Comparison of ENCODE assay signal across 1 cellular context in genomic region chr20:3798908-3799248, GRCh38.
TF ChIP-seq lines count a peak whose summit lies in the region.

No MANE protein-coding gene starts in this region.

TF ChIP-seq in liver, 16 proteins besides CTCF, POLR2A, EP300 and RAD21 (continued from another document):
- TF ChIP-seq TAF1 (conservative IDR thresholded peaks at IDR 0.05): no peak
- TF ChIP-seq HNF4G (IDR thresholded peaks at IDR 0.05): no peak
- TF ChIP-seq GABPA (IDR thresholded peaks at IDR 0.05 in 1 of 2, conservative IDR thresholded peaks at IDR 0.05 in 1 of 2): no peak
- TF ChIP-seq ZBTB33 (IDR thresholded peaks at IDR 0.05): no peak
- TF ChIP-seq EGR1 (IDR thresholded peaks at IDR 0.05; ENCODE audit: low read depth in 2 of 2): no peak
- TF ChIP-seq SP1 (IDR thresholded peaks at IDR 0.05): no peak
- no peak for TF ChIP-seq RXRA (IDR thresholded peaks at IDR 0.05)
- no peak for TF ChIP-seq YY1 (IDR thresholded peaks at IDR 0.05)
- TF ChIP-seq JUND (IDR thresholded peaks at IDR 0.05): no peak
- TF ChIP-seq ATF3 (IDR thresholded peaks at IDR 0.05): no peak
TF ChIP-seq in liver: peak in this region for 0.
